10 cellular contexts compared by ENCODE assay signal in the genomic region with DNA sequence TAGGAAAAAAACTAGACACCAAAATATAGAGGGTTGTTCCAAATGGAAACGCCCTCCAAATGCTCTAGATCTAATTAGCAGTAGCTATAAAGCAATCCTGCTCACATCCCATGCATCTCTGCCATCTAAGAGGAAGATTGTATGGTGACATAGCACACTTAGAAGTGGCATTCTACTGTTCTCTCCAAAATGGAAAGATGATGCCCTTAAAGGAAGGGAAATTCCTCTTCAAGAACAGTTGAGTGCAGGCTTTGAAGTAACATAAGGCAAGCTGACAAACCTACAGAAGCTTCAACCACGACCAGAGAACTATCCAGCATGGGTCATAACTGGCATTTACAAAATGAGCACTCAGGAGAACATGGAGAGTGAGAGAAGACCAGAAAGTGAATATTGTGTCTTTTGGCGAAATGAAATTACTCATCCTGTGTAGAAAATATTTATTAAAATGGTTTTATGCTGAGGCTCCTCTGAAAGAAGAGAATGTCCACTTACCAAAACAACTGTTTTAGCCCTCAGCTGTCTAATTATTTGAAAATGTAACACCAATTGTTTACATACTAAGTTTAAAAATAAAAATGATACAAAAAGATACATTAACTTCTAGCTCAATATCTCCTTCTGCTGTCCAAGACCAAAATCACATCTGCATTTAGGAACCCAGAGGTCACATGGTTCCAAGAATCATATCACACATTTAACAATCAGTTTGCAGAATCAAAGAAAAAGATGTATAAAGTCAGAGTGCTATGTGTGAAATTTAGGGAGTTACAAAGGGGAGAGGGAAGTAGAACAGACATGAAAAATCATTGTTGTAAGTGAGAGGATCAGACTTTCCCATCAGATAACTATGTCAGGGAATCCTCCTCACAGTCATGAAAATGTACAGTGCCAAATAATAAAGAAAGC.
A peak's percentile ranks its signal among the peaks of the same experiment; 100 is the strongest.
DNase-seq lines count a peak whose midpoint lies in the region; ATAC-seq, FAIRE-seq and TF ChIP-seq lines count a peak whose summit lies in the region.
"Had no signal": no experiment of that assay in that cellular context is flagged by ENCODE, and none has a peak within 500 bp of the region (broad histone marks: within the 10 kb centered on the region; RNA-seq: fewer than 3 reads in every experiment).

No MANE protein-coding gene starts in this region.

- H3K27ac ChIP-seq in HEK293 (ENCODE audit: extremely low read depth, low read depth, low read length) (no peak overlapping the region), adrenal gland (peak overlapping the region in 2 of 5 donors; percentile 48 to 70), right cardiac atrium (ENCODE audit: low read length) (peak overlapping the region; percentile 88)

- intact Hi-C loops in adrenal gland (cut with DNase I) (no loop called here), right cardiac atrium (cut with DNase I) (no loop called here)

- ATAC-seq in right cardiac atrium (no peak), HG03378 (IDR thresholded peaks at IDR 0.05; ENCODE audit: unreplicated experiment) (no peak), GM21423 (IDR thresholded peaks at IDR 0.05; ENCODE audit: unreplicated experiment) (no peak)
- ATAC-seq in stimulated activated effector memory CD8-positive, alpha-beta T cell treated with anti-CD3 and anti-CD28 coated beads, Interleukin-12 subunit alpha, Interleukin-12 subunit beta, amount 100 ng/mL, for 72 hours: peak; percentile 31

- no peaks in the 10 kb centered on the region for H3K4me1 Mint-ChIP-seq in stimulated activated effector memory CD8-positive, alpha-beta T cell treated with anti-CD3 and anti-CD28 coated beads, Interleukin-12 subunit alpha, Interleukin-12 subunit beta, amount 100 ng/mL, for 72 hours

- CTCF ChIA-PET in HEK293 (lab: Yijun Ruan, JAX): interaction anchor here (0.7 kb wide), 1 partner anchor 452 kb away, joined by 3 read pairs; no protein-coding TSS in a partner anchor

- DNase-seq in adrenal gland (no peak), right cardiac atrium (no peak), GM12891 (ENCODE audit: insufficient read length, low spot score) (no peak)
- no peak for DNase-seq in stimulated activated effector memory CD8-positive, alpha-beta T cell treated with anti-CD3 and anti-CD28 coated beads, Interleukin-12 subunit alpha, Interleukin-12 subunit beta, amount 100 ng/mL, for 72 hours (ENCODE audit: low spot score in 2 of 2)
- no peak for DNase-seq in stimulated activated CD4-positive, alpha-beta T cell treated with anti-CD3 and anti-CD28 coated beads, Interleukin-2, amount 100 ng/mL, for 24 hours
- DNase-seq: activated CD8-positive, alpha-beta memory T cell treated with anti-CD3 and anti-CD28 coated beads, Interleukin-2, amount 50 U/mL, for 48 hours; SHP77 treated with DMSO at 0.1 percent for 48 hours had no signal

- H3K4me1 ChIP-seq in HEK293 (ENCODE audit: control insufficient read depth, insufficient read depth, low read length) (no peaks in the 10 kb centered on the region), adrenal gland (replicated peaks in 1 of 2) (peaks cover 0 to 18% of the 10 kb centered on the region in 2 donors), right cardiac atrium (ENCODE audit: control insufficient read depth, insufficient read depth, low read length) (peaks cover 2% of the 10 kb centered on the region)

- TF ChIP-seq CTCF in HEK293 (tag by site-specific recombination; IDR thresholded peaks at IDR 0.05) (no peak), adrenal gland (IDR thresholded peaks at IDR 0.05) (peak in 4 of 6 experiments; percentile 12 to 47 (median 28))

- H3K36me3 Mint-ChIP-seq in stimulated activated effector memory CD8-positive, alpha-beta T cell treated with anti-CD3 and anti-CD28 coated beads, Interleukin-12 subunit alpha, Interleukin-12 subunit beta, amount 100 ng/mL, for 72 hours: peaks cover 9% of the 10 kb centered on the region

- H3K36me3 ChIP-seq in HEK293 (ENCODE audit: control insufficient read depth in 2 of 2, insufficient read depth in 1 of 2, low read length in 2 of 2) (no peaks in the 10 kb centered on the region), adrenal gland (replicated peaks in 1 of 2) (no peaks in the 10 kb centered on the region)

- H3K9me3 ChIP-seq in HEK293 (ENCODE audit: control insufficient read depth, insufficient read depth, low read depth, low read length): no peaks in the 10 kb centered on the region
- no peaks in the 10 kb centered on the region for H3K9me3 ChIP-seq in adrenal gland (replicated peaks in 1 of 3)
- no peaks in the 10 kb centered on the region for H3K9me3 ChIP-seq in right cardiac atrium (ENCODE audit: control insufficient read depth, low read length)

- H3K4me3 ChIP-seq in HEK293 (ENCODE audit: low read depth, low read length): no peak overlapping the region
- H3K4me3 ChIP-seq in adrenal gland: no peak overlapping the region
- H3K4me3 ChIP-seq in right cardiac atrium (ENCODE audit: low read length): no peak overlapping the region

- H3K9me3 Mint-ChIP-seq in stimulated activated effector memory CD8-positive, alpha-beta T cell treated with anti-CD3 and anti-CD28 coated beads, Interleukin-12 subunit alpha, Interleukin-12 subunit beta, amount 100 ng/mL, for 72 hours: no peaks in the 10 kb centered on the region

- no peak for TF ChIP-seq POLR2A in adrenal gland (IDR thresholded peaks at IDR 0.05)
- TF ChIP-seq POLR2A in GM12891 (IDR thresholded peaks at IDR 0.05; ENCODE audit: low read depth, low read length): no peak

- no peak for FAIRE-seq in GM12891 (lab: Jason Lieb, UNC)

- POLR2A ChIA-PET in HEK293 (lab: Yijun Ruan, JAX): no interaction called here

- H3K4me3 Mint-ChIP-seq in stimulated activated effector memory CD8-positive, alpha-beta T cell treated with anti-CD3 and anti-CD28 coated beads, Interleukin-12 subunit alpha, Interleukin-12 subunit beta, amount 100 ng/mL, for 72 hours: no peak overlapping the region

- 64 to 75% (median 66%) methylated on average over 3 of the region's 3 CpGs for WGBS in adrenal gland, 4 donors
- WGBS in right cardiac atrium: 61% methylated on average over 3 of the region's 3 CpGs

- no peak overlapping the region for H3K27ac Mint-ChIP-seq in stimulated activated effector memory CD8-positive, alpha-beta T cell treated with anti-CD3 and anti-CD28 coated beads, Interleukin-12 subunit alpha, Interleukin-12 subunit beta, amount 100 ng/mL, for 72 hours

- H3K27me3 ChIP-seq in adrenal gland (no peaks in the 10 kb centered on the region), right cardiac atrium (ENCODE audit: control insufficient read depth, insufficient read depth) (no peaks in the 10 kb centered on the region)

TF ChIP-seq in HEK293, 187 proteins besides CTCF, POLR2A, EP300 and RAD21:
- TF ChIP-seq YY2 (tag by site-specific recombination; IDR thresholded peaks at IDR 0.05) (no peak), ZNF654 (tag by site-specific recombination; IDR thresholded peaks at IDR 0.05; ENCODE audit: low read depth) (peak; percentile 17; the same call in 1 of the 2 replicates), ZNF785 (tag by site-specific recombination; IDR thresholded peaks at IDR 0.05) (no peak)

TF ChIP-seq in GM12891, 5 proteins besides CTCF, POLR2A, EP300 and RAD21:
- TF ChIP-seq POLR2AphosphoS5 (IDR thresholded peaks at IDR 0.05; ENCODE audit: low read depth, low read length) (no peak), TAF1 (IDR thresholded peaks at IDR 0.05; ENCODE audit: low read depth, low read length) (no peak), POU2F2 (IDR thresholded peaks at IDR 0.05; ENCODE audit: low read depth, low read length) (no peak), SPI1 (IDR thresholded peaks at IDR 0.05; ENCODE audit: low read depth, low read length) (no peak), PAX5 (IDR thresholded peaks at IDR 0.05; ENCODE audit: insufficient read depth, low read length, severe bottlenecking) (no peak)
